In the genomic region with DNA sequence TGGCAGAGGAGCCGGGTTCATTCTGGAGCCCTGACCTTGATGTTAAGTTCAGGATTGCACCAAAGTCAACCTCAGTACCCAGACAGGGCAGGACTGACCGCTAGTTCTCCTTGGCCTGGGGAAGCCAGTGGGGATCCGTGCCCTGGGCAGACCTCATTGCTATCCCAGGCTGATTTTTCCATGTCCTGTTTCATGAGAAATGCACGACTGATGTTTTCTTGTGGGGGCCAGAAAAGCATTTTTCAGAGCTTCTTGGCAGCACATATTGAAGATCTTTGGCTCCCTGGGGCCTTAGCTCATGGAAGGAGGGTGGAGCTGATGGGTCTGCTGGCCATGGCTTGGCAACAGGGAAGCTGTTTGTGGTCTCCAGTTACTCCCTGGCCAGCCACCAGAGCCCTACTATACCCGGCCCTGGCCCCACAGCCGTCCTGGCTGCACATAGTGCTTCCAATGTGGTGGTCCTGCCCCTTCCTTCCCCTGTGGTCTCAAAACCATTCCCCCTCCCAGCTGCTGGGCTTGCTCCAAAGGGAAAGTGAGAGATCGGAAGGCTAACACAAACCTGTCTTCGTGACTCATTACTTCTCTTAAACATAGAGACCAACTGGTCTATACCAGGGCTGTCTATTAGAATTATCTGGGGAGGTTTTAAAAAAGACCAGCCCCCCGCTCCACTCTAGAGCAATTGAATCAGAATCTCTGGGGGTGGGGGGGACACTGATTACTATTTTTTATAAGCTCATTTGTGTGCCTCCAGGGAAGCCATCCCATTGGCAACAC, we compare ENCODE assay signal across 12 cellular contexts. TPM values are rescaled to one million over a fixed set of nuclear protein-coding genes. Genes with fewer than 3 reads are reported as not detected.
A peak's percentile ranks its signal among the peaks of the same experiment; 100 is the strongest.
DNase-seq lines count a peak whose midpoint lies in the region; ATAC-seq and TF ChIP-seq lines count a peak whose summit lies in the region.
"Had no signal": no experiment of that assay in that cellular context is flagged by ENCODE, and none has a peak within 500 bp of the region (broad histone marks: within the 10 kb centered on the region; RNA-seq: fewer than 3 reads in every experiment).

No MANE protein-coding gene starts in this region.

- no peaks in the 10 kb centered on the region for H3K9me2 ChIP-seq in PC-3 (replicated peaks; ENCODE audit: low read length)

- intact Hi-C loops in left lung (cut with DNase I) (loop anchor here in 1 of 2 donors (10.0 kb wide), 1 partner anchor 210 kb away; no protein-coding TSS in a partner anchor), stomach (cut with DNase I; ENCODE audit: low total_unique reads) (loop anchor here (5.0 to 10.0 kb wide), 2 partner anchors 60 to 213 kb away; partner anchors contain the start of gene EEF1AKMT1), Calu3 (cut with micrococcal nuclease; ENCODE audit: unreplicated experiment) (loop anchor here (5.0 kb wide), 1 partner anchor 217 kb away; no protein-coding TSS in a partner anchor), PC-3 (cut with micrococcal nuclease) (loop anchor here (5.0 to 10.0 kb wide), 2 partner anchors 70 to 532 kb away; no protein-coding TSS in a partner anchor)

- POLR2A ChIA-PET in PC-3 (lab: Charles Lee; ENCODE audit: unreplicated experiment): no interaction called here

- peak overlapping the region; percentile 92 for H3K27ac Mint-ChIP-seq in chondrocyte (ENCODE audit: unreplicated experiment)
- no peak overlapping the region for H3K27ac Mint-ChIP-seq in Calu3 (ENCODE audit: unreplicated experiment)
- H3K27ac Mint-ChIP-seq: activated CD8-positive, alpha-beta memory T cell treated with anti-CD3 and anti-CD28 coated beads, Interleukin-2, amount 10 ng/mL, durations not matched to agents 7 days and 5 days; GM23338 had no signal

- no peaks in the 10 kb centered on the region for H3K79me2 ChIP-seq in PC-3 (ENCODE audit: low read length)

- H3K9me3 Mint-ChIP-seq in chondrocyte (ENCODE audit: low read depth) (no peaks in the 10 kb centered on the region), Calu3 (ENCODE audit: low read depth, unreplicated experiment) (no peaks in the 10 kb centered on the region)
- H3K9me3 Mint-ChIP-seq: central memory CD8-positive, alpha-beta T cell; GM23338 had no signal

- no peak overlapping the region for H3K9ac ChIP-seq in PC-3 (ENCODE audit: low read length)

- ATAC-seq in left lung (peak; percentile 44), PC-3 (no peak), HG02981 (IDR thresholded peaks at IDR 0.05; ENCODE audit: unreplicated experiment) (no peak)
- ATAC-seq: activated CD8-positive, alpha-beta memory T cell treated with anti-CD3 and anti-CD28 coated beads, Interleukin-2, amount 10 ng/mL, durations not matched to agents 7 days and 5 days; GM23338 had no signal

- no peaks in the 10 kb centered on the region for H3F3A ChIP-seq in PC-3 (ENCODE audit: low read length, unreplicated experiment)

- CTCF ChIA-PET in Calu3 (lab: Charles Lee): interaction anchor here (0.5 kb wide), 1 partner anchor 136 kb away, joined by 6 read pairs; no protein-coding TSS in a partner anchor
- CTCF ChIA-PET in PC-3 (lab: Charles Lee): no interaction called here

- no peak overlapping the region for H3K4me2 ChIP-seq in PC-3 (ENCODE audit: low read length)
- H3K4me2 ChIP-seq: GM23338 had no signal

- H3K4me3 ChIP-seq in left lung (no peak overlapping the region), stomach (no peak overlapping the region), PC-3 (ENCODE audit: low read length) (no peak overlapping the region)
- H3K4me3 ChIP-seq: GM23338 had no signal

- H2AFZ ChIP-seq in PC-3 (ENCODE audit: low read length): no peak overlapping the region
- H2AFZ ChIP-seq: GM23338 had no signal

- BruUV-seq in Calu3 (replicated peaks; lab: Mats Ljungman, UMichigan) (no TSS peak), PC-3 (replicated peaks; lab: Mats Ljungman, UMichigan) (no TSS peak)

- TF ChIP-seq CTCF in chondrocyte (IDR thresholded peaks at IDR 0.05) (no peak), left lung (IDR thresholded peaks at IDR 0.05) (no peak), stomach (IDR thresholded peaks at IDR 0.05) (no peak), Calu3 (IDR thresholded peaks at IDR 0.05; ENCODE audit: unreplicated experiment) (no peak), PC-3 (conservative IDR thresholded peaks at IDR 0.05; ENCODE audit: low read depth, low read length) (no peak)

- WGBS in stomach, 5 donors: 43 to 64% (median 58%) methylated on average over 6 to 9 of the region's 9 CpGs

- no peaks in the 10 kb centered on the region for H3K36me3 Mint-ChIP-seq in chondrocyte (ENCODE audit: low read depth)
- no peaks in the 10 kb centered on the region for H3K36me3 Mint-ChIP-seq in Calu3 (ENCODE audit: insufficient read depth, unreplicated experiment)
- H3K36me3 Mint-ChIP-seq: activated CD8-positive, alpha-beta memory T cell treated with anti-CD3 and anti-CD28 coated beads, Interleukin-2, amount 10 ng/mL, durations not matched to agents 7 days and 5 days had no signal

- H3K4me1 Mint-ChIP-seq in chondrocyte (ENCODE audit: low read depth) (peaks cover 37% of the 10 kb centered on the region), Calu3 (ENCODE audit: low read depth, unreplicated experiment) (peaks cover 18% of the 10 kb centered on the region)

- no peaks in the 10 kb centered on the region for H3K9me3 ChIP-seq in left lung
- no peaks in the 10 kb centered on the region for H3K9me3 ChIP-seq in stomach
- no peaks in the 10 kb centered on the region for H3K9me3 ChIP-seq in PC-3 (ENCODE audit: low read length)

- no peak for TF ChIP-seq POLR2A in stomach (IDR thresholded peaks at IDR 0.05)

- H3K4me1 ChIP-seq in left lung: peaks cover 6 to 11% of the 10 kb centered on the region in 2 donors
- peaks cover 8 to 31% (median 20%) of the 10 kb centered on the region in 4 donors for H3K4me1 ChIP-seq in stomach
- H3K4me1 ChIP-seq in PC-3 (ENCODE audit: insufficient read depth, low read length): peaks cover 3% of the 10 kb centered on the region; the same call in 1 of the 2 replicates

- TF ChIP-seq EP300 in stomach (IDR thresholded peaks at IDR 0.05): no peak

- H3K4me3 Mint-ChIP-seq in chondrocyte (ENCODE audit: unreplicated experiment) (no peak overlapping the region), Calu3 (ENCODE audit: low read depth, unreplicated experiment) (no peak overlapping the region)
- H3K4me3 Mint-ChIP-seq: activated CD8-positive, alpha-beta memory T cell treated with anti-CD3 and anti-CD28 coated beads, Interleukin-2, amount 10 ng/mL, durations not matched to agents 7 days and 5 days; central memory CD8-positive, alpha-beta T cell; GM23338 had no signal

- DNase-seq in GOT3 (lab: John Stamatoyannopoulos, UW): peak; percentile 37
- no peak for DNase-seq in chondrocyte (ENCODE audit: low spot score)
- peak in 1 of 2 donors; percentile 64 for DNase-seq in left lung
- no peak for DNase-seq in stomach
- no peak for DNase-seq in germinal center (ENCODE audit: low spot score)
- no peak for DNase-seq in Calu3
- DNase-seq in PC-3: no peak
- DNase-seq: activated CD8-positive, alpha-beta memory T cell treated with anti-CD3 and anti-CD28 coated beads, Interleukin-2, amount 10 ng/mL, durations not matched to agents 7 days and 5 days; NCI-H524 treated with DMSO at 0.1 percent for 48 hours had no signal

- H3K27me3 Mint-ChIP-seq in chondrocyte (ENCODE audit: low read depth): no peaks in the 10 kb centered on the region
- peaks cover 23% of the 10 kb centered on the region for H3K27me3 Mint-ChIP-seq in Calu3 (ENCODE audit: unreplicated experiment)

- no peaks in the 10 kb centered on the region for H3K36me3 ChIP-seq in left lung
- no peaks in the 10 kb centered on the region for H3K36me3 ChIP-seq in stomach
- no peaks in the 10 kb centered on the region for H3K36me3 ChIP-seq in PC-3 (ENCODE audit: low read depth, low read length)

- H3K27ac ChIP-seq in left lung (peak overlapping the region in 1 of 2 donors; percentile 65), stomach (peak overlapping the region in 3 of 5 donors; percentile 46 to 68 (median 67)), PC-3 (ENCODE audit: low read length) (no peak overlapping the region)

- H4K20me1 ChIP-seq in PC-3 (ENCODE audit: low read length): no peaks in the 10 kb centered on the region

- H3K27me3 ChIP-seq in left lung (peaks cover 0 to 8% of the 10 kb centered on the region in 2 donors), stomach (peaks cover 0 to 18% (median 0%) of the 10 kb centered on the region in 3 donors), PC-3 (ENCODE audit: low read length) (no peaks in the 10 kb centered on the region)

RNA-seq across cellular contexts. Expression of gene IL17D, which starts 11.3 kb away (rescaled TPM):
- 6.0 to 12.3 TPM (median 12.1 TPM) in 3 replicates for total RNA-seq in chondrocyte
- 1 to 10 TPM; 1.1 to 3.6 TPM for total RNA-seq in left lung
- total RNA-seq in stomach: 1 to 10 TPM in 3 of 5 donors, under 1 TPM in 1, not detected in 1; 0.45 to 3.5 (median 2.1) TPM
- under 1 TPM in 2 of 3 donors, not detected in 1; 0.65 to 0.68 TPM for polyA plus RNA-seq in stomach
- total RNA-seq in Calu3 (2022): 0.39 and 1.3 TPM in 2 replicates
- total RNA-seq in PC-3 (2014; rRNA removed): 1.1 and 1.8 TPM in 2 replicates

RNA-seq across cellular contexts. Expression of gene EEF1AKMT1, which starts 59.0 kb away (rescaled TPM):
- total RNA-seq in chondrocyte (9.4 to 12.7 TPM (median 10.1 TPM) in 3 replicates), left lung (10 to 100 TPM in 1 of 2 donors, 1 to 10 TPM in 1; 9.6 to 10.9 TPM), stomach (10 to 100 TPM in 2 of 5 donors, 1 to 10 TPM in 2, not detected in 1; 3.1 to 14.1 (median 8.7) TPM), Calu3 (2022) (4.6 and 6.0 TPM in 2 replicates), PC-3 (2014; rRNA removed) (6.2 and 10.6 TPM in 2 replicates)
- polyA plus RNA-seq in stomach: 10 to 100 TPM in 1 of 3 donors, 1 to 10 TPM in 2; 6.0 to 11.0 (median 7.2) TPM
